ENCODE assay signal across 18 cellular contexts in genomic region chr17:2962236-2962635, GRCh38.
"Had no signal": no experiment of that assay in that cellular context is flagged by ENCODE, and none has a peak within 500 bp of the region (broad histone marks: within the 10 kb centered on the region; RNA-seq: fewer than 3 reads in every experiment).

No MANE protein-coding gene starts in this region.

- H3K9ac ChIP-seq: parathyroid adenoma had no signal

- H3K36me3 ChIP-seq: ascending aorta, esophagus squamous epithelium, uterus had no signal

- H2AFZ ChIP-seq: parathyroid adenoma had no signal

- H3K4me1 ChIP-seq: ascending aorta, uterus had no signal

- H3K4me3 ChIP-seq: ascending aorta, coronary artery, esophagus squamous epithelium, uterus had no signal

- DNase-seq: activated CD4-positive, alpha-beta T cell treated with anti-CD3 and anti-CD28 coated beads, Interleukin-2, amount 10 ng/mL, durations not matched to agents 7 days and 5 days; activated CD8-positive, alpha-beta memory T cell treated with anti-CD3 and anti-CD28 coated beads, Interleukin-2, amount 50 U/mL, for 4 hours; activated CD8-positive, alpha-beta T cell treated with anti-CD3 and anti-CD28 coated beads, Interleukin-2, amount 10 ng/mL, durations not matched to agents 7 days and 5 days; activated gamma-delta T cell; effector CD4-positive, alpha-beta T cell; esophagus squamous epithelium; immature natural killer cell; kidney glomerular epithelial cell; left ventricle myocardium superior; mesenchymal stem cell; naive thymus-derived CD4-positive, alpha-beta T cell; retina; stimulated activated naive B cell treated with anti-CD40 and anti-IgM and Interleukin-4, amounts not matched to agents 10 μg/mL and 1 μg/mL and 100 μg/mL, for 72 hours; uterus had no signal

- H3K9me3 ChIP-seq: ascending aorta, esophagus squamous epithelium, neutrophil, uterus had no signal

- H3K27me3 ChIP-seq: ascending aorta, esophagus squamous epithelium, neutrophil, uterus had no signal

- H3K79me2 ChIP-seq: parathyroid adenoma had no signal

- H3K27ac ChIP-seq: ascending aorta, coronary artery, neutrophil, parathyroid adenoma, uterus had no signal
